Comparison of ENCODE assay signal across 1 cellular context in the genomic region with DNA sequence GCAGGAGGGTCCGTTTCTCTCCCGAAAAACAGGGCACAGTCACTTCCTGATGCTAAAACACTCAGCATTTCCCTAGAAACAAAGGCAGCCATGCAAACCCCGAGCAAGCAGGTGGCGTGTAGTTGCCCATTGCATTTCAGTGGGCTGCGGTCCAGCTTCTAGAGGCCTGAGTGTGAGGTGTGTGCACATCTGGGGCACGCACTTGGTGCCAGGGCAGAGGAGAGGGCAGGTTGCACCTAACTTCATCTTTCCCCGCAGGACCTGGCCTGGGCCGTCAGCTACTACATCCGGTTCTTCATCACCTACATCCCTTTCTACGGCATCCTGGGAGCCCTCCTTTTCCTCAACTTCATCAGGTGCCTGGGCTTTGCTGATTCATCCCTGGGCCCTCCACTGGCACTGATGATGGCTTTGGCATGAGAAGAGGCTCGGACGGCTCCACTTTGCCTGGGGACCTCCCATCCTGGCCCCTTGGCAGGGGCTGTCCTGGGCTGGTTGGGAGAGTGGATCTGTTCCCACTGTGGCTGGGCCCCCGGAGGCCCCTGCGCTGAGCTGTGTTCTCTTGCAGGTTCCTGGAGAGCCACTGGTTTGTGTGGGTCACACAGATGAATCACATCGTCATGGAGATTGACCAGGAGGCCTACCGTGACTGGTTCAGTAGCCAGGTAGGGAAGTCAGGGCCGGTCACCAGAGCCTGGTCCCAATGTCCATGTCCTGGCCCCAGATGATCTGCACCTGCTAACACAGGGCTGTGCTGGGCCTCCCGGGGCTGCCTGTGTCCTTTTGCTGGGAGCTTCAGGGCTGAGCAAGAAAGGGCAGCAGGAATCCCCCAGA.
TF ChIP-seq lines count a peak whose summit lies in the region.

No MANE protein-coding gene starts in this region.

TF ChIP-seq in GM23338, 12 proteins besides CTCF, POLR2A, EP300 and RAD21 (continued from another document):
- TF ChIP-seq ZNF462 (CRISPR knock-in tag; IDR thresholded peaks at IDR 0.05): no peak
- TF ChIP-seq CREB1 (CRISPR knock-in tag; IDR thresholded peaks at IDR 0.05; ENCODE audit: low read depth): no peak
- TF ChIP-seq STAT1 (IDR thresholded peaks at IDR 0.05; ENCODE audit: unreplicated experiment): no peak
- TF ChIP-seq, protein P1, sequence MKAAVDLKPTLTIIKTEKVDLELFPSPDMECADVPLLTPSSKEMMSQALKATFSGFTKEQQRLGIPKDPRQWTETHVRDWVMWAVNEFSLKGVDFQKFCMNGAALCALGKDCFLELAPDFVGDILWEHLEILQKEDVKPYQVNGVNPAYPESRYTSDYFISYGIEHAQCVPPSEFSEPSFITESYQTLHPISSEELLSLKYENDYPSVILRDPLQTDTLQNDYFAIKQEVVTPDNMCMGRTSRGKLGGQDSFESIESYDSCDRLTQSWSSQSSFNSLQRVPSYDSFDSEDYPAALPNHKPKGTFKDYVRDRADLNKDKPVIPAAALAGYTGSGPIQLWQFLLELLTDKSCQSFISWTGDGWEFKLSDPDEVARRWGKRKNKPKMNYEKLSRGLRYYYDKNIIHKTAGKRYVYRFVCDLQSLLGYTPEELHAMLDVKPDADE (IDR thresholded peaks at IDR 0.05): no peak
- no peak for TF ChIP-seq EZH2phosphoT487 (IDR thresholded peaks at IDR 0.05; ENCODE audit: unreplicated experiment)
- TF ChIP-seq, protein P2, sequence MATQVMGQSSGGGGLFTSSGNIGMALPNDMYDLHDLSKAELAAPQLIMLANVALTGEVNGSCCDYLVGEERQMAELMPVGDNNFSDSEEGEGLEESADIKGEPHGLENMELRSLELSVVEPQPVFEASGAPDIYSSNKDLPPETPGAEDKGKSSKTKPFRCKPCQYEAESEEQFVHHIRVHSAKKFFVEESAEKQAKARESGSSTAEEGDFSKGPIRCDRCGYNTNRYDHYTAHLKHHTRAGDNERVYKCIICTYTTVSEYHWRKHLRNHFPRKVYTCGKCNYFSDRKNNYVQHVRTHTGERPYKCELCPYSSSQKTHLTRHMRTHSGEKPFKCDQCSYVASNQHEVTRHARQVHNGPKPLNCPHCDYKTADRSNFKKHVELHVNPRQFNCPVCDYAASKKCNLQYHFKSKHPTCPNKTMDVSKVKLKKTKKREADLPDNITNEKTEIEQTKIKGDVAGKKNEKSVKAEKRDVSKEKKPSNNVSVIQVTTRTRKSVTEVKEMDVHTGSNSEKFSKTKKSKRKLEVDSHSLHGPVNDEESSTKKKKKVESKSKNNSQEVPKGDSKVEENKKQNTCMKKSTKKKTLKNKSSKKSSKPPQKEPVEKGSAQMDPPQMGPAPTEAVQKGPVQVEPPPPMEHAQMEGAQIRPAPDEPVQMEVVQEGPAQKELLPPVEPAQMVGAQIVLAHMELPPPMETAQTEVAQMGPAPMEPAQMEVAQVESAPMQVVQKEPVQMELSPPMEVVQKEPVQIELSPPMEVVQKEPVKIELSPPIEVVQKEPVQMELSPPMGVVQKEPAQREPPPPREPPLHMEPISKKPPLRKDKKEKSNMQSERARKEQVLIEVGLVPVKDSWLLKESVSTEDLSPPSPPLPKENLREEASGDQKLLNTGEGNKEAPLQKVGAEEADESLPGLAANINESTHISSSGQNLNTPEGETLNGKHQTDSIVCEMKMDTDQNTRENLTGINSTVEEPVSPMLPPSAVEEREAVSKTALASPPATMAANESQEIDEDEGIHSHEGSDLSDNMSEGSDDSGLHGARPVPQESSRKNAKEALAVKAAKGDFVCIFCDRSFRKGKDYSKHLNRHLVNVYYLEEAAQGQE (IDR thresholded peaks at IDR 0.05; ENCODE audit: unreplicated experiment): no peak
- no peak for TF ChIP-seq EZH2 (IDR thresholded peaks at IDR 0.05; ENCODE audit: low read depth, unreplicated experiment)
- TF ChIP-seq POLR2AphosphoS5 (IDR thresholded peaks at IDR 0.05; ENCODE audit: low read depth): no peak
- no peak for TF ChIP-seq ZNF331 (CRISPR knock-in tag; IDR thresholded peaks at IDR 0.05; ENCODE audit: low read depth)
- TF ChIP-seq JUNB (IDR thresholded peaks at IDR 0.05; ENCODE audit: unreplicated experiment): no peak
- no peak for TF ChIP-seq NANOG (IDR thresholded peaks at IDR 0.05; ENCODE audit: borderline replicate concordance)
